In genomic region chr11:36215688-36216050, GRCh38 we compare ENCODE assay signal across 21 cellular contexts.
"Had no signal": no experiment of that assay in that cellular context is flagged by ENCODE, and none has a peak within 500 bp of the region (broad histone marks: within the 10 kb centered on the region; RNA-seq: fewer than 3 reads in every experiment).

No MANE protein-coding gene starts in this region.

- H3K4me3 ChIP-seq: colonic mucosa, gastrocnemius medialis, lung, neural progenitor cell, prostate gland, skin epidermis, spleen, testis, tibial artery had no signal

- H3K4me2 ChIP-seq: neural progenitor cell had no signal

- DNase-seq: colonic mucosa; effector CD8-positive, alpha-beta T cell; endodermal cell; foreskin fibroblast; gastrocnemius medialis; kidney; left ventricle myocardium superior; right cardiac atrium; spleen; stimulated activated CD4-positive, alpha-beta T cell treated with anti-CD3 and anti-CD28 coated beads, Interleukin-4, amount 100 ng/mL, for 4 hours; stimulated activated naive CD8-positive, alpha-beta T cell treated with anti-CD3 and anti-CD28 coated beads, Interleukin-15, Interleukin-2, amounts not matched to agents 100 U/mL and 50 U/mL, for 24 hours; testis; tibial artery had no signal

- H3K9me3 ChIP-seq: colonic mucosa, prostate gland, testis had no signal

- H3K36me3 ChIP-seq: colonic mucosa, gastrocnemius medialis, neural progenitor cell, prostate gland, spleen had no signal

- FAIRE-seq: kidney had no signal

- H3K9ac ChIP-seq: neural progenitor cell had no signal

- H3K4me1 ChIP-seq: colonic mucosa, gastrocnemius medialis, prostate gland, spleen, testis, tibial artery had no signal

- H3K27ac ChIP-seq: colonic mucosa, epithelial cell of prostate, gastrocnemius medialis, neural progenitor cell, prostate gland, skin epidermis, spleen, testis, tibial artery had no signal

- ATAC-seq: esophagus mucosa; gastrocnemius medialis; left ventricle myocardium superior; natural killer cell treated with Interleukin-12 subunit alpha and Interleukin-12 subunit beta and Interleukin-15 and Interleukin-18, amount 100 ng/mL, for 72 hours; right cardiac atrium; stimulated activated memory B cell treated with anti-CD40 and anti-IgM and Interleukin-4, amounts not matched to agents 10 μg/mL and 1 μg/mL and 100 μg/mL, for 72 hours; stimulated activated naive CD8-positive, alpha-beta T cell treated with anti-CD3 and anti-CD28 coated beads, Interleukin-15, Interleukin-2, amounts not matched to agents 100 U/mL and 50 U/mL, for 24 hours had no signal

- H3K27me3 ChIP-seq: colonic mucosa, gastrocnemius medialis, neural progenitor cell, spleen, testis, tibial artery had no signal

- H2AFZ ChIP-seq: neural progenitor cell had no signal
